12 cellular contexts compared by ENCODE assay signal in the genomic region with DNA sequence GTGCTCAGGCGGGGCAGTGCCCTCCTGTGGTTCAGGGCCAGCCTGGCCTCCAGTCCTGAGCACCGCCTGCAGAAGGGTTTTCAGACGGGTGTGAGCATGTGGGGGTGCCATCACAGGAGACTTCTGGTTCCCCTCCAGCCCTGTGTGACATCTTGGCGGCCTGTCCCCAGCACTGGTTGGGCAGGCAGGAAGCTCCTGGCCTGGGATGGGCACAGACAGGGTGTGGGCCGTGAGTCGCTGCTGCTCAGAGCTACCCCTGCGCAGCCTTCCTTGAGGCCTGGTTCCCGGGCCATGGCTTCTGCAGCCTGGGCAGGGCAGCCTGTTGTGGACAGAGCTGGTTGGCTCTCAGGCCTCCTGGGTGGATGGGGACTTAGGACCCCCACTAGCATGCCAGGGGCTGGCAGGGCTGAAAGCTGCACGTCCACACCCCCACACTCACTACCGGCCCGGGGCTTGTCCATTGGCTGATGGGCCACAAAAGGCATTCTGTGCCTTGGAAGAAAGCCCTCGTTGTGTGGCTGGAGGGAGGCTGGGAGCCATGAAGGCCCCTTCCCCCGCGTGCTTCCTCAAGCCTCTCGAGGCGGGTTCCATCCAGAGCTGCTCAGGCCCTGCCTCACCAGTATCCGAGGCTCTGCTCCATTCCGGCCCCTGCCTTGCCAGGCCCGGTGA. TPM values are rescaled to one million over a fixed set of nuclear protein-coding genes. Genes with fewer than 3 reads are reported as not detected.
DNase-seq lines count a peak whose midpoint lies in the region; ATAC-seq, FAIRE-seq and TF ChIP-seq lines count a peak whose summit lies in the region.
"Had no signal": no experiment of that assay in that cellular context is flagged by ENCODE, and none has a peak within 500 bp of the region (broad histone marks: within the 10 kb centered on the region; RNA-seq: fewer than 3 reads in every experiment).

No MANE protein-coding gene starts in this region.

- H3K27me3 ChIP-seq in PC-3 (ENCODE audit: low read length) (no peaks in the 10 kb centered on the region), aorta (ENCODE audit: control insufficient read depth in 1 of 2, insufficient read depth in 2 of 2, low read length in 1 of 2) (no peaks in the 10 kb centered on the region)

- H3K4me1 ChIP-seq in PC-3 (ENCODE audit: insufficient read depth, low read length) (peaks cover 26% of the 10 kb centered on the region), aorta (ENCODE audit: control insufficient read depth in 1 of 2, insufficient read depth in 2 of 2, low read length in 2 of 2) (no peaks in the 10 kb centered on the region)

- ATAC-seq in PC-3 (peak; percentile 84), esophagus mucosa (peak; percentile 38), HG02798 (IDR thresholded peaks at IDR 0.05; ENCODE audit: poor library complexity, unreplicated experiment) (no peak), aorta (ENCODE audit: low FRiP score) (no peak)
- ATAC-seq: activated T-cell treated with anti-CD3 and anti-CD28 coated beads, Interleukin-2, amount 50 U/mL, for 4 hours; K562 had no signal

- BruUV-seq in PC-3 (replicated peaks; lab: Mats Ljungman, UMichigan): no TSS peak

- peak; percentile 88 for DNase-seq in Ammon's horn (ENCODE audit: low spot score)
- peak; percentile 56 for DNase-seq in PC-3
- peak; percentile 70 for DNase-seq in occipital lobe (lab: John Stamatoyannopoulos, UW)
- no peak for DNase-seq in urothelium cell line (ENCODE audit: low spot score)
- DNase-seq in foreskin fibroblast: no peak
- DNase-seq in aorta: no peak
- DNase-seq: activated T-cell treated with anti-CD3 and anti-CD28 coated beads, Interleukin-2, amount 50 U/mL, for 4 hours; AML-193; NCI-H524 had no signal

- H2AFZ ChIP-seq in PC-3 (ENCODE audit: low read length): no peak overlapping the region

- H3K9me2 ChIP-seq in PC-3 (replicated peaks; ENCODE audit: low read length): no peaks in the 10 kb centered on the region

- no peaks in the 10 kb centered on the region for H4K20me1 ChIP-seq in PC-3 (ENCODE audit: low read length)

- no peaks in the 10 kb centered on the region; the same call in 1 of the 2 replicates for H3K36me3 ChIP-seq in PC-3 (ENCODE audit: low read depth, low read length)
- no peaks in the 10 kb centered on the region for H3K36me3 ChIP-seq in aorta (ENCODE audit: control insufficient read depth in 1 of 2, insufficient read depth in 2 of 2, low read length in 1 of 2)

- POLR2A ChIA-PET in PC-3 (lab: Charles Lee; ENCODE audit: unreplicated experiment): no interaction called here

- intact Hi-C loops in PC-3 (cut with micrococcal nuclease) (no loop called here), aorta (cut with DNase I) (no loop called here)

- H3K27ac ChIP-seq in PC-3 (ENCODE audit: low read length): peak overlapping the region; percentile 70
- H3K27ac ChIP-seq in aorta (ENCODE audit: low read depth in 1 of 2, low read length in 2 of 2): no peak overlapping the region

- H3K9me3 ChIP-seq in PC-3 (ENCODE audit: low read length) (no peaks in the 10 kb centered on the region), aorta (ENCODE audit: control insufficient read depth, low read length) (no peaks in the 10 kb centered on the region)

- 67 to 72% methylated on average over 19 of the region's 19 CpGs for WGBS in aorta, 2 donors

- TF ChIP-seq CTCF in PC-3 (conservative IDR thresholded peaks at IDR 0.05; ENCODE audit: low read depth, low read length) (no peak), foreskin fibroblast (IDR thresholded peaks at IDR 0.05; ENCODE audit: low read depth, low read length) (no peak)

- FAIRE-seq in urothelium cell line (lab: Jason Lieb, UNC): no peak
- FAIRE-seq: K562 had no signal

- no peaks in the 10 kb centered on the region for H3F3A ChIP-seq in PC-3 (ENCODE audit: low read length, unreplicated experiment)

- peak overlapping the region; percentile 37; the same call in 1 of the 2 replicates for H3K4me2 ChIP-seq in PC-3 (ENCODE audit: low read length)

- peaks cover 82% of the 10 kb centered on the region for H3K79me2 ChIP-seq in PC-3 (ENCODE audit: low read length)

- H3K4me3 ChIP-seq in PC-3 (ENCODE audit: low read length): no peak overlapping the region
- no peak overlapping the region for H3K4me3 ChIP-seq in foreskin fibroblast (ENCODE audit: low read depth in 1 of 2, low read length in 2 of 2)
- no peak overlapping the region for H3K4me3 ChIP-seq in aorta (ENCODE audit: low read length in 2 of 2)
- H3K4me3 ChIP-seq: K562 had no signal

- H3K9ac ChIP-seq in PC-3 (ENCODE audit: low read length): peak overlapping the region; percentile 49

- CTCF ChIA-PET in PC-3 (lab: Charles Lee): interaction anchor here (1.2 kb wide), 1 partner anchor 215 kb away, joined by 6 read pairs; no protein-coding TSS in a partner anchor

RNA-seq across cellular contexts. Expression of gene RXRA, which starts 58.7 kb away (rescaled TPM):
- total RNA-seq in PC-3 (2014; rRNA removed) (17.5 and 23.3 TPM in 2 replicates), esophagus mucosa (52.4 TPM), occipital lobe (6.6 TPM), aorta (10 to 100 TPM; 47.5 to 67.8 TPM)
- 10 to 100 TPM; 17.7 to 18.0 TPM for polyA plus RNA-seq in aorta

Comparison
In these comparisons a context has a peak if more than half of its experiments do, and no peak if none do; other contexts are left out.
1. DNase-seq: peak in Ammon's horn (single experiment), PC-3 (single experiment) and occipital lobe (single experiment); none in urothelium cell line (single experiment), foreskin fibroblast (0 of 2) and aorta (0 of 2).
2. ATAC-seq: peak in PC-3 (single experiment) and esophagus mucosa (single experiment); none in HG02798 (single experiment) and aorta (single experiment).